Comparison of ENCODE assay signal across 8 cellular contexts in the genomic region with DNA sequence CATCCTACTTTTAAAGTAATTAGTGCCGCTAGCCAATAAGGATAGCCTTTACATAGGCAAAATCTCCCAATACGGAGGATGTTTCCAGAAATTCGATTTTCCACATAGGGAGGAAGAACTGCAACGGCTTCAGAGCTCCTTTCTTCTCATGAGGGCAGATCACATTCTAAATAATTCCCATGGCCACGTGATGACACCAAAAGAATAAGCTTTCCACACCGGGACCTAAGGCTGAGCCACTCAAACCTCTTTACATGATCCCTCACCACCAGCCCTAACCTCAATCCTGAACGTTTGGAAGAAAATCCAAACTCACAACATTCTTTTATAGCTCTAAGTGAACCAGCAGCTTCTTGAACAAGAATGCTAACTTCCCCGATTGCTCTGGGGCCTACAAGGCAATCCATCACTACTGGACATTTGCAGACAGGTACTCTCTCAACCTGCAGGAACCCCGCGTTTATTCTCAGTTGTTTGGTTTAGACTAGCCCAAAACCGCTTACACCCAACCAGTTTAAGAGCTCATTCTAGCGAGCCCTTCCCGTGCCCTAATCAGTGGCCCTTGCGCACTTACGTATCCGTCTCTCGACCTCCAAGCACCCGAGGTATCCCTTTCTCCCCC. TPM values are rescaled to one million over a fixed set of nuclear protein-coding genes. Genes with fewer than 3 reads are reported as not detected.
A peak's percentile ranks its signal among the peaks of the same experiment; 100 is the strongest.
DNase-seq lines count a peak whose midpoint lies in the region; ATAC-seq, FAIRE-seq and TF ChIP-seq lines count a peak whose summit lies in the region.

No MANE protein-coding gene starts in this region.

- FAIRE-seq in GM12892 (lab: Jason Lieb, UNC), result peak; percentile 69

- no peak overlapping the region for H2BK120ac ChIP-seq in neuronal stem cell (ENCODE audit: low read depth, low read length)

- no peak for TF ChIP-seq POLR2A in GM12892 (IDR thresholded peaks at IDR 0.05; ENCODE audit: low read depth, low read length)

- ATAC-seq in RWPE2 (ENCODE audit: low read depth) (no peak; the same call in 2 of the 3 replicates), HG02870 (IDR thresholded peaks at IDR 0.05; ENCODE audit: unreplicated experiment) (no peak), GM18907 (IDR thresholded peaks at IDR 0.05; ENCODE audit: unreplicated experiment) (no peak)

- H3K27ac ChIP-seq in RWPE2 (ENCODE audit: poor library complexity, severe bottlenecking), result peak overlapping the region; percentile 57
- H3K27ac ChIP-seq in epithelial cell of prostate, result peak overlapping the region; percentile 80
- H3K27ac ChIP-seq in neuronal stem cell (replicated peaks; ENCODE audit: low read length), result peak overlapping the region; percentile 81

- peak overlapping the region; percentile 97 for H3K9ac ChIP-seq in neuronal stem cell (ENCODE audit: low read depth, low read length, poor library complexity)

- no peaks in the 10 kb centered on the region for H3K79me1 ChIP-seq in neuronal stem cell (ENCODE audit: low read depth, low read length)

- H2AFZ ChIP-seq in neuronal stem cell (ENCODE audit: low read length), result peak overlapping the region; percentile 100

- H2AK5ac ChIP-seq in neuronal stem cell (ENCODE audit: low read depth, low read length), result no peak overlapping the region

- CTCF ChIA-PET in AG04449 (lab: Yijun Ruan, JAX), result interaction anchor here (0.9 to 3.2 kb wide), 11 partner anchors 10 to 519 kb away, joined by 3 to 24 read pairs (median 4); no protein-coding TSS in a partner anchor

- DNase-seq in AG04449 (ENCODE audit: low read depth, low spot score) (no peak), GM12892 (ENCODE audit: insufficient read length) (no peak), RWPE2 (ENCODE audit: low spot score) (no peak), epithelial cell of prostate (ENCODE audit: low read depth, low spot score) (no peak), neuronal stem cell (ENCODE audit: low spot score) (no peak), posterior vena cava (ENCODE audit: low spot score) (no peak)

- no peak overlapping the region for H4K91ac ChIP-seq in neuronal stem cell (ENCODE audit: low read depth, low read length, poor library complexity)

- H3K4me2 ChIP-seq in neuronal stem cell (ENCODE audit: insufficient read depth, low read length, poor library complexity, severe bottlenecking), result peak overlapping the region; percentile 64

- TF ChIP-seq CTCF in AG04449 (IDR thresholded peaks at IDR 0.05; ENCODE audit: insufficient read depth, low read length, missing control alignments) (no peak), RWPE2 (IDR thresholded peaks at IDR 0.05; ENCODE audit: poor library complexity, severe bottlenecking) (no peak)

- WGBS in neuronal stem cell (ENCODE audit: extremely low coverage in 2 of 2, insufficient read length in 2 of 2, insufficient replicate concordance in 1 of 2), 2 donors, result no CpG with 5 or more reads among the region's 18 CpGs

- no peak overlapping the region for H2BK15ac ChIP-seq in neuronal stem cell (ENCODE audit: low read length)

- H3K4me3 ChIP-seq in AG04449 (ENCODE audit: low read depth, low read length), result peak overlapping the region; percentile 77
- H3K4me3 ChIP-seq in RWPE2 (ENCODE audit: severe bottlenecking), result peak overlapping the region; percentile 91
- peak overlapping the region; percentile 73 to 95 for H3K4me3 ChIP-seq in neuronal stem cell (ENCODE audit: low read length in 2 of 2)

- intact Hi-C loops in posterior vena cava (cut with DNase I), result no loop called here

- H3K27me3 ChIP-seq in RWPE2 (ENCODE audit: insufficient read depth, poor library complexity, severe bottlenecking) (no peaks in the 10 kb centered on the region), neuronal stem cell (ENCODE audit: control insufficient read depth in 3 of 3, insufficient read depth in 3 of 3, low read depth in 1 of 3, low read length in 3 of 3) (no peaks in the 10 kb centered on the region)

- H2BK5ac ChIP-seq in neuronal stem cell (ENCODE audit: low read length), result peak overlapping the region; percentile 43

- no peak overlapping the region for H4K8ac ChIP-seq in neuronal stem cell (ENCODE audit: low read depth, low read length)

- H3K36me3 ChIP-seq in RWPE2 (ENCODE audit: low read depth), result peaks cover 8% of the 10 kb centered on the region
- H3K36me3 ChIP-seq in neuronal stem cell (replicated peaks in 1 of 2; ENCODE audit: control insufficient read depth in 2 of 2, insufficient read depth in 2 of 2, low read length in 2 of 2), result peaks cover 0 to 18% of the 10 kb centered on the region in 2 donors

- no peak overlapping the region for H2BK12ac ChIP-seq in neuronal stem cell (ENCODE audit: low read length)

- H3K23ac ChIP-seq in neuronal stem cell (ENCODE audit: low read depth, low read length, poor library complexity), result no peak overlapping the region

- peak overlapping the region; percentile 96 for H3K18ac ChIP-seq in neuronal stem cell (ENCODE audit: low read length)

- H3K4me1 ChIP-seq in RWPE2 (ENCODE audit: insufficient read depth, poor library complexity, severe bottlenecking), result no peaks in the 10 kb centered on the region
- H3K4me1 ChIP-seq in neuronal stem cell (ENCODE audit: control insufficient read depth in 2 of 2, insufficient read depth in 1 of 2, low read depth in 1 of 2, low read length in 2 of 2), result peaks cover 5 to 6% of the 10 kb centered on the region in 2 donors

- H3K4ac ChIP-seq in neuronal stem cell (ENCODE audit: low read length), result no peak overlapping the region

- POLR2A ChIA-PET in AG04449 (lab: Yijun Ruan, JAX), result interaction anchor here (1.1 to 2.4 kb wide), 4 partner anchors 27 to 42 kb away, joined by 4 to 45 read pairs (median 6); no protein-coding TSS in a partner anchor

- H3K9me3 ChIP-seq in RWPE2 (ENCODE audit: severe bottlenecking) (no peaks in the 10 kb centered on the region), neuronal stem cell (replicated peaks in 1 of 2; ENCODE audit: control insufficient read depth in 2 of 2, insufficient read depth in 1 of 2, low read depth in 1 of 2, low read length in 2 of 2) (no peaks in the 10 kb centered on the region)

- H3K14ac ChIP-seq in neuronal stem cell (ENCODE audit: low read length), result no peak overlapping the region

RNA-seq across cellular contexts. Expression of gene CAPRIN2, which starts 0.9 kb away (rescaled TPM):
- 8.1 TPM for polyA plus RNA-seq in GM12892 (2012; ENCODE audit: missing spikeins)
- polyA plus RNA-seq in neuronal stem cell (2013, experiment 1 of 2), result 33.9 TPM
- polyA plus RNA-seq in neuronal stem cell (2013, experiment 2 of 2), result 33.2 TPM
- 10 to 100 TPM; 21.2 to 24.0 TPM for total RNA-seq in posterior vena cava

RNA-seq across cellular contexts. Expression of gene IPO8, which starts 58.2 kb away (rescaled TPM):
- polyA plus RNA-seq in GM12892 (2012; ENCODE audit: missing spikeins), result 21.3 TPM
- polyA plus RNA-seq in neuronal stem cell (2013, experiment 1 of 2), result 18.0 TPM
- polyA plus RNA-seq in neuronal stem cell (2013, experiment 2 of 2), result 18.4 TPM
- 10 to 100 TPM; 51.1 to 61.6 TPM for total RNA-seq in posterior vena cava
